Comparison of ENCODE assay signal across 1 cellular context in the genomic region with DNA sequence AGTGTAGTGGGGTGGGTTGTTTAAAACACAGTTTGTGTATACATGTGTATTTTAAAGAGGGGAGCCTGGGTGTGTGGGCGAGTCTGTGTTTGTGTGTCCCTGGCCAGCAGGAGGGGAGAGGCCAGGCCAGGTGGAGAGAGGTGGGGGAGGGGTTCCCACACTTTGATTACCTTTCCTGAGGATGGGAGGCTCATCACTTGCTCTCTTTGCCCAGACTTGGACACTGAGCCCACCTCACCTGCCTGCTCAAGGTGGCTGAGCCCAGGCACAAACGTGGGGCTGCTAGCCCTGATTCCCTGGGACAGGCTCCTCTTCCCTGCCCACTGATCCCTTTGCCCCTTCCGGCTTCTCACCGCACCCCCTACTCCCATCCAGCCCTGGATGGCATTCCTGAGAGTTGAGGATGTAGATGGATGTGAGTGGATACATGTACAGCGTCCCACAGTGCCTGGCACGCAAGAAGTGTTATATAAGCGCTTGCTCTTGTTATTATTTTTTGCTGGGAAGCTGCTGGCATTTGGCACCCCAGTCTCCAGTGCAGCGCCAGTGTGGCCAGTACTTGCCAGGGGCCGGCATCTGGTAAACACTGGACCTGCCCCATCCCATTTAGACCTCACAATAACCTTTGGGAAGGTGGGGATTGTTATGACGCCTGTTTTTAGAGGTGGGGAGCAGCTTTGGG.
A peak's percentile ranks its signal among the peaks of the same experiment; 100 is the strongest.
TF ChIP-seq lines count a peak whose summit lies in the region.

No MANE protein-coding gene starts in this region.

TF ChIP-seq in HepG2, 621 proteins besides CTCF, POLR2A, EP300 and RAD21 (continued from another document and continues in another):
- TF ChIP-seq ZNF563 (CRISPR knock-in tag; IDR thresholded peaks at IDR 0.05) (0 out of 2 replicates have a peak, but pooled peaks have one; percentile 65), ZUFSP (CRISPR knock-in tag; IDR thresholded peaks at IDR 0.05; ENCODE audit: borderline replicate concordance) (no peak), ZSCAN25 (CRISPR knock-in tag; IDR thresholded peaks at IDR 0.05) (peak; percentile 75; the same call in 1 of the 2 replicates), RBFOX2 (IDR thresholded peaks at IDR 0.05; ENCODE audit: low read depth, low read length) (peak; percentile 73), HNRNPH1 (optimal IDR thresholded peaks at IDR 0.05; ENCODE audit: low read depth, low read length) (peak; percentile 86), ZBTB7A (CRISPR knock-in tag; IDR thresholded peaks at IDR 0.05) (0 out of 2 replicates have a peak, but pooled peaks have one; percentile 69), ZNF788 (CRISPR knock-in tag; IDR thresholded peaks at IDR 0.05; ENCODE audit: borderline replicate concordance) (no peak), ZNF407 (CRISPR knock-in tag; IDR thresholded peaks at IDR 0.05; ENCODE audit: not compliant biosample characterization) (peak; percentile 47), RBM39 (IDR thresholded peaks at IDR 0.05; ENCODE audit: low read depth, low read length, poor library complexity, severe bottlenecking) (peak; percentile 80), NBN (conservative IDR thresholded peaks at IDR 0.05) (no peak), MAZ (IDR thresholded peaks at IDR 0.05; ENCODE audit: borderline replicate concordance, low read depth, low read length) (no peak), MAZ (CRISPR knock-in tag; IDR thresholded peaks at IDR 0.05; ENCODE audit: low read depth) (peak; percentile 23; the same call in 1 of the 2 replicates), GABPB1 (CRISPR knock-in tag; IDR thresholded peaks at IDR 0.05) (peak; percentile 59), ZSCAN9 (CRISPR knock-in tag; IDR thresholded peaks at IDR 0.05; ENCODE audit: borderline replicate concordance) (no peak), ZFP1 (CRISPR knock-in tag; IDR thresholded peaks at IDR 0.05) (no peak), ZNF225 (CRISPR knock-in tag; IDR thresholded peaks at IDR 0.05) (0 out of 2 replicates have a peak, but pooled peaks have one; percentile 40), FOXK1 (CRISPR knock-in tag; IDR thresholded peaks at IDR 0.05; ENCODE audit: borderline replicate concordance, low read depth) (peak; percentile 28; the same call in 1 of the 2 replicates), TRAFD1 (CRISPR knock-in tag; IDR thresholded peaks at IDR 0.05; ENCODE audit: borderline replicate concordance) (no peak), HOXD1 (CRISPR knock-in tag; IDR thresholded peaks at IDR 0.05) (0 out of 2 replicates have a peak, but pooled peaks have one; percentile 22), THAP11 (CRISPR knock-in tag; IDR thresholded peaks at IDR 0.05) (peak; percentile 16; the same call in 1 of the 2 replicates), ZNF33B (CRISPR knock-in tag; IDR thresholded peaks at IDR 0.05) (0 out of 2 replicates have a peak, but pooled peaks have one; percentile 18), SYNCRIP (IDR thresholded peaks at IDR 0.05; ENCODE audit: insufficient read depth, low read depth, low read length) (no peak), ZNF576 (CRISPR knock-in tag; IDR thresholded peaks at IDR 0.05) (no peak), ZNF451 (CRISPR knock-in tag; IDR thresholded peaks at IDR 0.05) (no peak), ZNF570 (CRISPR knock-in tag; IDR thresholded peaks at IDR 0.05; ENCODE audit: borderline replicate concordance) (no peak), ZNF790 (CRISPR knock-in tag; IDR thresholded peaks at IDR 0.05; ENCODE audit: borderline replicate concordance) (peak; percentile 88)
- TF ChIP-seq, protein P1, sequence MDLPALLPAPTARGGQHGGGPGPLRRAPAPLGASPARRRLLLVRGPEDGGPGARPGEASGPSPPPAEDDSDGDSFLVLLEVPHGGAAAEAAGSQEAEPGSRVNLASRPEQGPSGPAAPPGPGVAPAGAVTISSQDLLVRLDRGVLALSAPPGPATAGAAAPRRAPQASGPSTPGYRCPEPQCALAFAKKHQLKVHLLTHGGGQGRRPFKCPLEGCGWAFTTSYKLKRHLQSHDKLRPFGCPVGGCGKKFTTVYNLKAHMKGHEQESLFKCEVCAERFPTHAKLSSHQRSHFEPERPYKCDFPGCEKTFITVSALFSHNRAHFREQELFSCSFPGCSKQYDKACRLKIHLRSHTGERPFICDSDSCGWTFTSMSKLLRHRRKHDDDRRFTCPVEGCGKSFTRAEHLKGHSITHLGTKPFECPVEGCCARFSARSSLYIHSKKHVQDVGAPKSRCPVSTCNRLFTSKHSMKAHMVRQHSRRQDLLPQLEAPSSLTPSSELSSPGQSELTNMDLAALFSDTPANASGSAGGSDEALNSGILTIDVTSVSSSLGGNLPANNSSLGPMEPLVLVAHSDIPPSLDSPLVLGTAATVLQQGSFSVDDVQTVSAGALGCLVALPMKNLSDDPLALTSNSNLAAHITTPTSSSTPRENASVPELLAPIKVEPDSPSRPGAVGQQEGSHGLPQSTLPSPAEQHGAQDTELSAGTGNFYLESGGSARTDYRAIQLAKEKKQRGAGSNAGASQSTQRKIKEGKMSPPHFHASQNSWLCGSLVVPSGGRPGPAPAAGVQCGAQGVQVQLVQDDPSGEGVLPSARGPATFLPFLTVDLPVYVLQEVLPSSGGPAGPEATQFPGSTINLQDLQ (CRISPR knock-in tag; IDR thresholded peaks at IDR 0.05), result 0 out of 2 replicates have a peak, but pooled peaks have one; percentile 64
- TF ChIP-seq, protein P2, sequence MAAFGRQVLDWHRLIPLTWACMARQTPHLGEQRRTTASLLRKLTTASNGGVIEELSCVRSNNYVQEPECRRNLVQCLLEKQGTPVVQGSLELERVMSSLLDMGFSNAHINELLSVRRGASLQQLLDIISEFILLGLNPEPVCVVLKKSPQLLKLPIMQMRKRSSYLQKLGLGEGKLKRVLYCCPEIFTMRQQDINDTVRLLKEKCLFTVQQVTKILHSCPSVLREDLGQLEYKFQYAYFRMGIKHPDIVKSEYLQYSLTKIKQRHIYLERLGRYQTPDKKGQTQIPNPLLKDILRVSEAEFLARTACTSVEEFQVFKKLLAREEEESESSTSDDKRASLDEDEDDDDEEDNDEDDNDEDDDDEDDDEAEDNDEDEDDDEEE (CRISPR knock-in tag; IDR thresholded peaks at IDR 0.05), result peak; percentile 63; the same call in 1 of the 2 replicates
- TF ChIP-seq, protein P3, sequence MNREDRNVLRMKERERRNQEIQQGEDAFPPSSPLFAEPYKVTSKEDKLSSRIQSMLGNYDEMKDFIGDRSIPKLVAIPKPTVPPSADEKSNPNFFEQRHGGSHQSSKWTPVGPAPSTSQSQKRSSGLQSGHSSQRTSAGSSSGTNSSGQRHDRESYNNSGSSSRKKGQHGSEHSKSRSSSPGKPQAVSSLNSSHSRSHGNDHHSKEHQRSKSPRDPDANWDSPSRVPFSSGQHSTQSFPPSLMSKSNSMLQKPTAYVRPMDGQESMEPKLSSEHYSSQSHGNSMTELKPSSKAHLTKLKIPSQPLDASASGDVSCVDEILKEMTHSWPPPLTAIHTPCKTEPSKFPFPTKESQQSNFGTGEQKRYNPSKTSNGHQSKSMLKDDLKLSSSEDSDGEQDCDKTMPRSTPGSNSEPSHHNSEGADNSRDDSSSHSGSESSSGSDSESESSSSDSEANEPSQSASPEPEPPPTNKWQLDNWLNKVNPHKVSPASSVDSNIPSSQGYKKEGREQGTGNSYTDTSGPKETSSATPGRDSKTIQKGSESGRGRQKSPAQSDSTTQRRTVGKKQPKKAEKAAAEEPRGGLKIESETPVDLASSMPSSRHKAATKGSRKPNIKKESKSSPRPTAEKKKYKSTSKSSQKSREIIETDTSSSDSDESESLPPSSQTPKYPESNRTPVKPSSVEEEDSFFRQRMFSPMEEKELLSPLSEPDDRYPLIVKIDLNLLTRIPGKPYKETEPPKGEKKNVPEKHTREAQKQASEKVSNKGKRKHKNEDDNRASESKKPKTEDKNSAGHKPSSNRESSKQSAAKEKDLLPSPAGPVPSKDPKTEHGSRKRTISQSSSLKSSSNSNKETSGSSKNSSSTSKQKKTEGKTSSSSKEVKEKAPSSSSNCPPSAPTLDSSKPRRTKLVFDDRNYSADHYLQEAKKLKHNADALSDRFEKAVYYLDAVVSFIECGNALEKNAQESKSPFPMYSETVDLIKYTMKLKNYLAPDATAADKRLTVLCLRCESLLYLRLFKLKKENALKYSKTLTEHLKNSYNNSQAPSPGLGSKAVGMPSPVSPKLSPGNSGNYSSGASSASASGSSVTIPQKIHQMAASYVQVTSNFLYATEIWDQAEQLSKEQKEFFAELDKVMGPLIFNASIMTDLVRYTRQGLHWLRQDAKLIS (CRISPR knock-in tag; IDR thresholded peaks at IDR 0.05), result 0 out of 2 replicates have a peak, but pooled peaks have one; percentile 50
